8 cellular contexts compared by ENCODE assay signal in genomic region chr10:12196531-12197211, GRCh38. TPM values are rescaled to one million over a fixed set of nuclear protein-coding genes. Genes with fewer than 3 reads are reported as not detected.
DNase-seq lines count a peak whose midpoint lies in the region; ATAC-seq and TF ChIP-seq lines count a peak whose summit lies in the region.

No MANE protein-coding gene starts in this region.

- TF ChIP-seq CTCF in tibial nerve (IDR thresholded peaks at IDR 0.05) = no peak

- H3K9me3 Mint-ChIP-seq in activated naive CD4-positive, alpha-beta T cell treated with anti-CD3 and anti-CD28 coated beads for 36 hours = no peaks in the 10 kb centered on the region
- no peaks in the 10 kb centered on the region for H3K9me3 Mint-ChIP-seq in activated naive CD4-positive, alpha-beta T cell treated with anti-CD3 and anti-CD28 coated beads, Interleukin-2, amount 50 U/mL, for 72 hours

- intact Hi-C loops in activated naive CD4-positive, alpha-beta T cell treated with anti-CD3 and anti-CD28 coated beads for 36 hours (cut with micrococcal nuclease) = no loop called here

- H3K4me1 Mint-ChIP-seq in activated naive CD4-positive, alpha-beta T cell treated with anti-CD3 and anti-CD28 coated beads for 36 hours (ENCODE audit: low read depth) = peaks cover 61% of the 10 kb centered on the region

- DNase-seq in activated naive CD4-positive, alpha-beta T cell treated with anti-CD3 and anti-CD28 coated beads for 36 hours = no peak
- DNase-seq in activated naive CD4-positive, alpha-beta T cell treated with Interleukin-2 at 50 U/mL for 16 hours = no peak
- no peak for DNase-seq in activated naive CD4-positive, alpha-beta T cell treated with anti-CD3 and anti-CD28 coated beads, Interleukin-2, amount 50 U/mL, for 72 hours (ENCODE audit: low spot score in 2 of 2)
- DNase-seq in tibial nerve (ENCODE audit: low spot score in 2 of 2) (no peak), dermis blood vessel endothelial cell (no peak), glomerular visceral epithelial cell (ENCODE audit: extremely low spot score) (no peak)

- H3K27me3 Mint-ChIP-seq in activated naive CD4-positive, alpha-beta T cell treated with anti-CD3 and anti-CD28 coated beads for 36 hours (ENCODE audit: low read depth) = no peaks in the 10 kb centered on the region

- H3K27me3 ChIP-seq in layer of hippocampus (ENCODE audit: control insufficient read depth, insufficient read depth, low read length) = no peaks in the 10 kb centered on the region
- no peaks in the 10 kb centered on the region for H3K27me3 ChIP-seq in tibial nerve

- CTCF ChIA-PET in activated naive CD4-positive, alpha-beta T cell treated with anti-CD3 and anti-CD28 coated beads for 36 hours (lab: Charles Lee) = interaction anchor here (1.0 to 2.2 kb wide), 3 partner anchors 19 to 515 kb away, joined by 3 to 11 read pairs (median 6); no protein-coding TSS in a partner anchor

- H3K9me3 ChIP-seq in tibial nerve = no peaks in the 10 kb centered on the region

- peaks cover 39% of the 10 kb centered on the region for H3K36me3 Mint-ChIP-seq in activated naive CD4-positive, alpha-beta T cell treated with anti-CD3 and anti-CD28 coated beads for 36 hours (ENCODE audit: low read depth)
- H3K36me3 Mint-ChIP-seq in activated naive CD4-positive, alpha-beta T cell treated with anti-CD3 and anti-CD28 coated beads, Interleukin-2, amount 50 U/mL, for 72 hours = peaks cover 51 to 52% of the 10 kb centered on the region in 2 donors

- TF ChIP-seq POLR2A in tibial nerve (IDR thresholded peaks at IDR 0.05) = no peak

- no peak for ATAC-seq in activated naive CD4-positive, alpha-beta T cell treated with anti-CD3 and anti-CD28 coated beads, Interleukin-2, amount 50 U/mL, for 72 hours
- no peak for ATAC-seq in GM19035 (IDR thresholded peaks at IDR 0.05; ENCODE audit: unreplicated experiment)

- H3K4me1 ChIP-seq in tibial nerve = peaks cover 0 to 65% (median 33%) of the 10 kb centered on the region in 4 donors

- H3K27ac ChIP-seq in layer of hippocampus (ENCODE audit: low read depth, low read length) (peak overlapping the region; percentile 94), tibial nerve (peak overlapping the region; percentile 69 to 97 (median 90))

- peak overlapping the region; percentile 98 for H3K27ac Mint-ChIP-seq in activated naive CD4-positive, alpha-beta T cell treated with anti-CD3 and anti-CD28 coated beads for 36 hours
- peak overlapping the region; percentile 99 to 100 for H3K27ac Mint-ChIP-seq in activated naive CD4-positive, alpha-beta T cell treated with anti-CD3 and anti-CD28 coated beads, Interleukin-2, amount 50 U/mL, for 72 hours

- TF ChIP-seq EP300 in tibial nerve (IDR thresholded peaks at IDR 0.05) = no peak

- H3K36me3 ChIP-seq in tibial nerve = peaks cover 0 to 28% (median 3%) of the 10 kb centered on the region in 3 donors

- peak overlapping the region; percentile 50 to 90 (median 76) for H3K4me3 ChIP-seq in tibial nerve

- WGBS in tibial nerve, 2 donors = 8% methylated on average over 15 of the region's 15 CpGs

- peak overlapping the region; percentile 96 for H3K4me3 Mint-ChIP-seq in activated naive CD4-positive, alpha-beta T cell treated with anti-CD3 and anti-CD28 coated beads for 36 hours

RNA-seq across cellular contexts. Expression of gene CDC123, which starts 0.7 kb away (rescaled TPM):
- total RNA-seq in activated naive CD4-positive, alpha-beta T cell treated with anti-CD3 and anti-CD28 coated beads for 36 hours = 100 to 1,000 TPM; 108 to 117 TPM
- total RNA-seq in activated naive CD4-positive, alpha-beta T cell treated with anti-CD3 and anti-CD28 coated beads, Interleukin-2, amount 50 U/mL, for 72 hours = 100 to 1,000 TPM; 116 to 127 TPM
- total RNA-seq in tibial nerve (10 to 100 TPM; 32.7 to 80.0 (median 37.7) TPM), dermis blood vessel endothelial cell (149 and 233 TPM in 2 replicates)

RNA-seq across cellular contexts. Expression of gene NUDT5, which starts 1.0 kb away (rescaled TPM):
- 100 to 1,000 TPM in 1 of 2 experiments, 10 to 100 TPM in 1; 97.1 to 100 TPM for total RNA-seq in activated naive CD4-positive, alpha-beta T cell treated with anti-CD3 and anti-CD28 coated beads for 36 hours
- total RNA-seq in activated naive CD4-positive, alpha-beta T cell treated with anti-CD3 and anti-CD28 coated beads, Interleukin-2, amount 50 U/mL, for 72 hours = 100 to 1,000 TPM; 102 to 126 TPM
- total RNA-seq in tibial nerve = 10 to 100 TPM; 23.4 to 50.7 (median 41.9) TPM
- 86.1 and 90.2 TPM in 2 replicates for total RNA-seq in dermis blood vessel endothelial cell
